ENCODE assay signal across 35 cellular contexts in the genomic region with DNA sequence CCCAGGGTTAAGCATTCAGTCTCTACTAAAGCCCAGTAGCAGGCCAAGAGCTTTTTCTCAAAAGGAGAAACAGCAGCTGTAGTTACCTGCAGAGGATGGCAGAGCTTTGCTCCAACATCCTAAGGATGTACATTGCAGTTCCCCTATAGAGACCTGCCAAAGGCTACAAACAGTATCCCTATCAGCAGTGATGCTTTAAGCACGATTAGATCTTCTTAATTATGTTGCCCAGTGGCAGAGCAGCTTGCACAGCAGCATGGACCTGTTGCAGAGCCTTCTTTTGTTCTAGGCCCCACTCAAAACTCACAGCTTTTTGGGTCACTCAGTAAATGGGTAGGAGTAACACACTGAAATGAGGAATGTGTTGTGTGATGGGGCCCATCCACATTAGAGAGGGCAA.
"Had no signal": no experiment of that assay in that cellular context is flagged by ENCODE, and none has a peak within 500 bp of the region (broad histone marks: within the 10 kb centered on the region; RNA-seq: fewer than 3 reads in every experiment).

No MANE protein-coding gene starts in this region.

- H3K4me1 ChIP-seq: adrenal gland, body of pancreas, breast epithelium had no signal

- FAIRE-seq: astrocyte, TTC549 had no signal

- H3K27ac ChIP-seq: adrenal gland, body of pancreas, brain microvascular endothelial cell, breast epithelium, cardiac muscle cell, VCaP had no signal

- H3K9me3 ChIP-seq: adrenal gland, body of pancreas, breast epithelium had no signal

- H3K36me3 ChIP-seq: adrenal gland, brain microvascular endothelial cell, breast epithelium, cardiac muscle cell had no signal

- H3K27me3 ChIP-seq: adrenal gland, body of pancreas, brain microvascular endothelial cell, breast epithelium, cardiac muscle cell had no signal

- H3K4me3 ChIP-seq: adrenal gland, body of pancreas, breast epithelium, cardiac muscle cell had no signal

- ATAC-seq: activated CD8-positive, alpha-beta T cell treated with anti-CD3 and anti-CD28 coated beads for 36 hours; activated naive CD4-positive, alpha-beta T cell treated with anti-CD3 and anti-CD28 coated beads, Interleukin-2, amount 50 U/mL, for 72 hours; activated T-cell treated with anti-CD3 and anti-CD28 coated beads, Interleukin-2, amount 50 U/mL, for 4 hours; activated T-cell treated with anti-CD3 and anti-CD28 coated beads, Interleukin-2, amount 50 U/mL, for 72 hours; activated T-helper 17 cell treated with anti-CD3 and anti-CD28 coated beads, Interleukin-2, amount 50 U/mL, for 72 hours; body of pancreas had no signal

- DNase-seq: activated B cell treated with CpG ODN at 0.5 μM for 24 hours; activated CD4-positive, alpha-beta memory T cell treated with anti-CD3 and anti-CD28 coated beads for 36 hours; activated CD4-positive, alpha-beta T cell treated with anti-CD3 and anti-CD28 coated beads for 4 hours; activated CD4-positive, alpha-beta T cell treated with anti-CD3 and anti-CD28 coated beads, Interleukin-2, amount 10 ng/mL, durations not matched to agents 24 days and 14 days; activated CD4-positive, alpha-beta T cell treated with anti-CD3 and anti-CD28 coated beads, Interleukin-2, amount 50 U/mL, for 1 hour; activated CD4-positive, alpha-beta T cell treated with anti-CD3 and anti-CD28 coated beads, Interleukin-2, amount 50 U/mL, for 4 hours; activated CD4-positive, CD25-positive, alpha-beta regulatory T cell treated with anti-CD3 and anti-CD28 coated beads, Interleukin-2, amount 50 U/mL, for 72 hours; activated CD8-positive, alpha-beta memory T cell treated with anti-CD3 and anti-CD28 coated beads, Interleukin-2, amount 50 U/mL, for 4 hours; activated CD8-positive, alpha-beta T cell treated with anti-CD3 and anti-CD28 coated beads for 36 hours; activated effector memory CD4-positive, alpha-beta T cell treated with anti-CD3 and anti-CD28 coated beads, Interleukin-2, amount 50 U/mL, for 16 hours; activated gamma-delta T cell treated with Interleukin-2 at 50 U/mL for 16 hours; activated naive CD4-positive, alpha-beta T cell; activated naive CD4-positive, alpha-beta T cell treated with anti-CD3 and anti-CD28 coated beads for 36 hours; activated naive CD4-positive, alpha-beta T cell treated with anti-CD3 and anti-CD28 coated beads, Interleukin-2, amount 50 U/mL, for 16 hours; activated naive CD8-positive, alpha-beta T cell treated with anti-CD3 and anti-CD28 coated beads for 36 hours; activated T-cell treated with anti-CD3 and anti-CD28 coated beads for 4 hours; activated T-cell treated with anti-CD3 and anti-CD28 coated beads, Interleukin-2, amount 50 U/mL, for 1 hour; activated T-cell treated with anti-CD3 and anti-CD28 coated beads, Interleukin-2, amount 50 U/mL, for 4 hours; activated T-cell treated with anti-CD3 and anti-CD28 coated beads, Interleukin-2, amount 50 U/mL, for 72 hours; adrenal gland; amniotic stem cell; aorta; body of pancreas; brain microvascular endothelial cell; caudate nucleus; cerebellar nuclear complex; T-helper 2 cell; T-helper 9 cell had no signal
